ENCODE assay signal across 10 cellular contexts in the genomic region with DNA sequence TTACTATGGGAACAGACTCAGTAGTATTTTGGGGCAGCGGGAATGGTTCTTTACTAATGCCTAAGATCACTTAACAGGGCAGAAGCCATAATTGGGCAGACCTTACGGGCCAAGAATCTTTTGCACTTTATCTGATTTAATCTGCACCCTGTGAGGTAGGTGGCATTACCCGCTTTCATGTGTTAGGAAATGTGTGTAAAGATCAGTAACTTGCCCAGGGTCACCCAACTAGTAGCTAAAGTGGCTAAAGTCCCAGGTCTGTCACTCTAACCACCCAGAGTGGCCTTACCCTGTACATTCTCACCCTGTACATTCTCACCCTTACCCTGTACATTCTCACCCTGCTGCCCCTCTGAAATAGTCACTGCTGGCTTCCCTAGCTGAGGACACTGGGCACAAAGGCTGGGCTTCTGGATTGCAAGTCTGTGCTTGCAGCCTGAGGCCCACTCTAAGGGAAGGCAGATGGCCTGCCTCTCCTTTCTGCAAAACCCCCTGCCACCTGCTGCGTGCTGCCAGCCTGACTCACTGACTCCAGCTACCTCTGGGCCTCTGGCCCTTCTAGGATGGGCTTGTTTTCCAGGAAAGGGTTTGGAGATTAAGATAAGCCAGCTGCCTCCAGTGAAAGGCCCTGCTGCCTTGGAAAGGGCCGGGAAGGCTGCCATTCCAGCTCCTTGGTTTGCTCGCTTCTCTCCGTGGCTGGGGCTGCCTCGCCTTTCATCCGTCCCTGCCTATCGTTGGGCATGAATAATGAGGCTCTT. TPM values are rescaled to one million over a fixed set of nuclear protein-coding genes. Genes with fewer than 3 reads are reported as not detected.
A peak's percentile ranks its signal among the peaks of the same experiment; 100 is the strongest.
DNase-seq lines count a peak whose midpoint lies in the region; ATAC-seq and TF ChIP-seq lines count a peak whose summit lies in the region.
"Had no signal": no experiment of that assay in that cellular context is flagged by ENCODE, and none has a peak within 500 bp of the region (broad histone marks: within the 10 kb centered on the region; RNA-seq: fewer than 3 reads in every experiment).

No MANE protein-coding gene starts in this region.

- no peak for TF ChIP-seq CTCF in heart left ventricle (IDR thresholded peaks at IDR 0.05)
- TF ChIP-seq CTCF in sigmoid colon (IDR thresholded peaks at IDR 0.05): no peak
- no peak for TF ChIP-seq CTCF in Calu3 (IDR thresholded peaks at IDR 0.05; ENCODE audit: unreplicated experiment)

- H3K27me3 ChIP-seq in MG63 (no peaks in the 10 kb centered on the region; the same call in 1 of the 2 replicates), heart left ventricle (no peaks in the 10 kb centered on the region), sigmoid colon (no peaks in the 10 kb centered on the region)
- H3K27me3 ChIP-seq: left lung had no signal

- no peak overlapping the region for H3K27ac Mint-ChIP-seq in Calu3 (ENCODE audit: unreplicated experiment)

- DNase-seq in MG63: peak; percentile 95
- peak; percentile 61 for DNase-seq in SHP77 treated with DMSO at 0.1 percent for 48 hours (lab: John Stamatoyannopoulos, UW)
- DNase-seq in heart left ventricle: no peak
- no peak for DNase-seq in sigmoid colon
- no peak for DNase-seq in activated CD4-positive, CD25-positive, alpha-beta regulatory T cell (lab: John Stamatoyannopoulos, UW)
- DNase-seq in iPS-NIHi7 (ENCODE audit: extremely low spot score): no peak
- no peak for DNase-seq in Calu3
- DNase-seq: KG1, left lung had no signal

- no peaks in the 10 kb centered on the region for H3K9me3 Mint-ChIP-seq in Calu3 (ENCODE audit: low read depth, unreplicated experiment)

- H3K27ac ChIP-seq in heart left ventricle: peak overlapping the region; percentile 30 to 94 (median 88)
- H3K27ac ChIP-seq in sigmoid colon: peak overlapping the region in 3 of 4 donors; percentile 23 to 35 (median 35)

- H3K36me3 Mint-ChIP-seq in Calu3 (ENCODE audit: insufficient read depth, unreplicated experiment): no peaks in the 10 kb centered on the region

- no TSS peak for BruUV-seq in Calu3 (replicated peaks; lab: Mats Ljungman, UMichigan)

- H3K4me1 ChIP-seq in heart left ventricle (peaks cover 8 to 66% (median 59%) of the 10 kb centered on the region in 12 donors), sigmoid colon (peaks cover 0 to 18% (median 13%) of the 10 kb centered on the region in 4 donors)

- H3K36me3 ChIP-seq in MG63: no peaks in the 10 kb centered on the region
- no peaks in the 10 kb centered on the region for H3K36me3 ChIP-seq in heart left ventricle
- no peaks in the 10 kb centered on the region for H3K36me3 ChIP-seq in sigmoid colon
- H3K36me3 ChIP-seq: left lung had no signal

- H3K4me3 ChIP-seq in MG63: no peak overlapping the region
- no peak overlapping the region for H3K4me3 ChIP-seq in heart left ventricle
- H3K4me3 ChIP-seq in sigmoid colon: no peak overlapping the region
- H3K4me3 ChIP-seq: left lung had no signal

- TF ChIP-seq POLR2A in heart left ventricle (IDR thresholded peaks at IDR 0.05): no peak
- no peak for TF ChIP-seq POLR2A in sigmoid colon (IDR thresholded peaks at IDR 0.05)

- CTCF ChIA-PET in Calu3 (lab: Charles Lee): interaction anchor here (1.0 kb wide), 1 partner anchor 26 kb away, joined by 3 read pairs; no protein-coding TSS in a partner anchor

- H3K9me3 ChIP-seq in MG63: no peaks in the 10 kb centered on the region
- H3K9me3 ChIP-seq in heart left ventricle: no peaks in the 10 kb centered on the region
- no peaks in the 10 kb centered on the region for H3K9me3 ChIP-seq in sigmoid colon
- H3K9me3 ChIP-seq: left lung had no signal

- TF ChIP-seq EP300 in sigmoid colon (IDR thresholded peaks at IDR 0.05): no peak

- H3K4me1 Mint-ChIP-seq in Calu3 (ENCODE audit: low read depth, unreplicated experiment): peaks cover 49% of the 10 kb centered on the region

- intact Hi-C loops in heart left ventricle (cut with DNase I) (loop anchor here in 4 of 10 donors (10.0 kb wide), 4 partner anchors 151 to 511 kb away; partner anchors contain the start of genes ALDH1A2 (in 3 of the 4) and POLR2M (in 1 of the 4)), sigmoid colon (cut with DNase I) (loop anchor here (10.0 kb wide), 1 partner anchor 511 kb away; the partner anchor contains the start of gene ALDH1A2), Calu3 (cut with micrococcal nuclease; ENCODE audit: unreplicated experiment) (no loop called here)

- H3K4me3 Mint-ChIP-seq in Calu3 (ENCODE audit: low read depth, unreplicated experiment): no peak overlapping the region

- ATAC-seq in heart left ventricle (no peak), GM21786 (IDR thresholded peaks at IDR 0.05; ENCODE audit: unreplicated experiment) (no peak)
- ATAC-seq: left lung had no signal

- H3K27me3 Mint-ChIP-seq in Calu3 (ENCODE audit: unreplicated experiment): no peaks in the 10 kb centered on the region

- 44 to 61% (median 50%) methylated on average over 10 of the region's 10 CpGs for WGBS in heart left ventricle, 4 donors
- 74 to 76% methylated on average over 10 of the region's 10 CpGs for WGBS in sigmoid colon, 2 donors

RNA-seq across cellular contexts. Expression of gene MYZAP, which starts 37.5 kb away (rescaled TPM):
- 0.69 TPM in 1 of 2 replicates, not detected in the other for total RNA-seq in MG63 (2014; rRNA removed; shearing (Covaris generic); ENCODE audit: low replicate concordance)
- 1,000 to 10,000 TPM in 2 of 9 donors, 100 to 1,000 TPM in 7; 359 to 1,065 (median 670) TPM for total RNA-seq in heart left ventricle
- polyA plus RNA-seq in heart left ventricle: 100 to 1,000 TPM; 280 to 506 TPM
- 10 to 100 TPM; 31.4 to 55.6 (median 47.1) TPM for total RNA-seq in sigmoid colon
- 10 to 100 TPM in 2 of 3 donors, 1 to 10 TPM in 1; 7.2 to 48.3 (median 31.8) TPM for polyA plus RNA-seq in sigmoid colon
- total RNA-seq in Calu3 (2022): 5.1 and 6.9 TPM in 2 replicates

Comparison
In these comparisons a context has a peak if more than half of its experiments do, and no peak if none do; other contexts are left out.
1. DNase-seq: peak in MG63 (single experiment) and SHP77 treated with DMSO at 0.1 percent for 48 hours (single experiment); none in heart left ventricle (0 of 5), sigmoid colon (single experiment), activated CD4-positive, CD25-positive, alpha-beta regulatory T cell (0 of 4), iPS-NIHi7 (single experiment) and Calu3 (single experiment).
2. RNA of gene MYZAP, which starts 37.5 kb away (total RNA-seq): 359 to 1,065 TPM in heart left ventricle; 31.4 to 55.6 TPM in sigmoid colon, 5.1 to 6.9 TPM in Calu3 and 0.69 TPM in MG63; every median in the first group is over 4 times any median in the second.